ENCODE assay signal across 31 cellular contexts in the genomic region with DNA sequence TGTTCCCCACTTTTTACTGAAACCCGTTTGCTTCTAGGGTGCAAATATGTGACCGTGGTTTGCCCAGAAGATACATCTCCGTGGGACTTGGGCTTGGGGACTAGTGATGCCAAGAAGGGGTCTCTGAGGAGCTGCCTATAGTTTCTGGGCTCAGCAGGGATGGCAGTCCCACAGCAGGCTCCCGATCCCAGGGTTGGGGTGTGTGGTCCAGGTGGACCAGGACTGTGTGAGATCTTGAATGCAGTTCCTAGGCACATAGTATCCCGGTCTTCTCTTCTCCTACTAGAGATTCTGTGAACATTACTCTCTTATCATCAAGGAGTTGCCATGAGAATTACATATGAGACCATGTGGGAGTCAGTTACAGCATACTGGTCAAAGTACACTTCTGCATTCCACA.
"Had no signal": no experiment of that assay in that cellular context is flagged by ENCODE, and none has a peak within 500 bp of the region (broad histone marks: within the 10 kb centered on the region; RNA-seq: fewer than 3 reads in every experiment).

No MANE protein-coding gene starts in this region.

- H3K4me1 ChIP-seq: adrenal gland, ascending aorta, body of pancreas, breast epithelium had no signal

- H3K27ac ChIP-seq: adrenal gland, ascending aorta, body of pancreas, brain microvascular endothelial cell, breast epithelium, cardiac muscle cell had no signal

- H3K36me3 ChIP-seq: adrenal gland, ascending aorta, brain microvascular endothelial cell, breast epithelium, cardiac muscle cell had no signal

- DNase-seq: activated effector memory CD4-positive, alpha-beta T cell treated with anti-CD3 and anti-CD28 coated beads, Interleukin-2, amount 50 U/mL, for 16 hours; activated effector memory CD4-positive, alpha-beta T cell treated with Interleukin-2 at 50 U/mL for 16 hours; activated gamma-delta T cell; activated gamma-delta T cell treated with Interleukin-2 at 50 U/mL for 16 hours; activated naive CD4-positive, alpha-beta T cell; activated naive CD4-positive, alpha-beta T cell treated with anti-CD3 and anti-CD28 coated beads for 36 hours; activated naive CD4-positive, alpha-beta T cell treated with anti-CD3 and anti-CD28 coated beads, Interleukin-2, amount 10 ng/mL, durations not matched to agents 7 days and 5 days; activated naive CD4-positive, alpha-beta T cell treated with anti-CD3 and anti-CD28 coated beads, Interleukin-2, amount 50 U/mL, for 16 hours; activated naive CD4-positive, alpha-beta T cell treated with Interleukin-2 at 50 U/mL for 16 hours; activated naive CD8-positive, alpha-beta T cell treated with anti-CD3 and anti-CD28 coated beads for 36 hours; activated naive CD8-positive, alpha-beta T cell treated with anti-CD3 and anti-CD28 coated beads, Interleukin-2, amount 10 ng/mL, durations not matched to agents 7 days and 5 days; activated naive CD8-positive, alpha-beta T cell treated with anti-CD3 and anti-CD28 coated beads, Interleukin-2, amount 50 U/mL, for 24 hours; activated T-cell treated with anti-CD3 and anti-CD28 coated beads, Interleukin-2, amount 50 U/mL, for 1 hour; activated T-cell treated with anti-CD3 and anti-CD28 coated beads, Interleukin-2, amount 50 U/mL, for 24 hours; activated T-cell treated with anti-CD3 and anti-CD28 coated beads, Interleukin-2, amount 50 U/mL, for 4 hours; activated T-cell treated with anti-CD3 and anti-CD28 coated beads, Interleukin-2, amount 50 U/mL, for 48 hours; activated T-cell treated with anti-CD3 and anti-CD28 coated beads, Interleukin-2, amount 50 U/mL, for 72 hours; adrenal gland; amniotic stem cell; amygdala; anterior cingulate cortex; aorta; body of pancreas; brain microvascular endothelial cell; caudate nucleus; central memory CD4-positive, alpha-beta T cell; cerebellar nuclear complex had no signal

- FAIRE-seq: astrocyte had no signal

- H3K9me3 ChIP-seq: adrenal gland, ascending aorta, body of pancreas, breast epithelium had no signal

- H3K4me3 ChIP-seq: adrenal gland, ascending aorta, body of pancreas, breast epithelium, cardiac muscle cell had no signal

- H3K27me3 ChIP-seq: ascending aorta, body of pancreas, brain microvascular endothelial cell, breast epithelium, cardiac muscle cell had no signal
